8 cellular contexts compared by ENCODE assay signal in the genomic region with DNA sequence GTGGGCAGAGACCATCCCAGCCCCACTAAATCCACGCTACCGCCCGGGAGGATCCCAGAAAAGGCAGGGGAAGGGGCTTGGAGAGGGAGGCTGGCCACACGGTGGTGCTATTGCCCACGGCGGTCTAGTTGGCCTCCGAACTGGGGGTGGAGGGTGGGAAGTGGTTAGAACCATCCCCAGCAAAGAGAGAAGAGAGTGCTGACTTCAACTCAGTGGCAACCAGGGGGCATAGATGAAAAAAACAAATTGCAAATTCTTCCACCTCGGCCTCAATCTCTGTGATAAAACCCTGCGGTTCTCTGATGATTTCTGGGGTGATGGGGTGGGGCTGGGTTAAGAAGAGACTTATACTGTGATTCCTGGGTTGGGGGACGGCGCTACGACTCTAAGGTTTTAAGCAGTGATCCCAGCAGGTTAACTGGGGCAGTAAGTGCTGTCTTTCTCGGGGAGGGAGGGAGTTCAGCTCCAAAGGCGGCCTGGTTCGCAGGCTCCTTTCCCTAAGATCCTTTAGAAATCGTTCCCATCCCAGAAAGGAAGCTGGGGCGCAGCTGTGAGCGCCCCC.
DNase-seq lines count a peak whose midpoint lies in the region; ATAC-seq and TF ChIP-seq lines count a peak whose summit lies in the region.

No MANE protein-coding gene starts in this region.

- no peak overlapping the region for H3K18ac ChIP-seq in trophoblast cell (ENCODE audit: low read length)

- H3K27me3 Mint-ChIP-seq in T-helper 1 cell treated with Interleukin-12 subunit alpha and Interleukin-12 subunit beta and Interleukin-4 antibody, amounts not matched to agents 30 μg/mL and 1 μg/mL, for 36 hours (ENCODE audit: low read depth) = peaks cover 6% of the 10 kb centered on the region

- no peaks in the 10 kb centered on the region for H3K27me3 ChIP-seq in heart right ventricle
- H3K27me3 ChIP-seq in trophoblast cell (ENCODE audit: insufficient read depth, low read length) = peaks cover 6% of the 10 kb centered on the region
- H3K27me3 ChIP-seq in thyroid gland = no peaks in the 10 kb centered on the region

- no peak overlapping the region for H3K23ac ChIP-seq in trophoblast cell (ENCODE audit: low read length)

- intact Hi-C loops in heart right ventricle (cut with DNase I) (loop anchor here (1.0 to 10.0 kb wide), 22 partner anchors 247 to 1028 kb away; a partner anchor contains a TSS), thyroid gland (cut with DNase I) (loop anchor here (10.0 kb wide), 3 partner anchors 251 to 981 kb away; a partner anchor contains a TSS)

- peak overlapping the region; percentile 80 for H3K27ac Mint-ChIP-seq in T-helper 1 cell treated with Interleukin-12 subunit alpha and Interleukin-12 subunit beta and Interleukin-4 antibody, amounts not matched to agents 30 μg/mL and 1 μg/mL, for 36 hours

- peak overlapping the region; percentile 94 to 100 (median 98) for H3K27ac ChIP-seq in heart right ventricle
- no peak overlapping the region for H3K27ac ChIP-seq in trophoblast cell (ENCODE audit: low read depth, low read length)
- peak overlapping the region; percentile 98 to 99 (median 99) for H3K27ac ChIP-seq in thyroid gland

- H3K14ac ChIP-seq in trophoblast cell (ENCODE audit: low read length) = no peak overlapping the region

- H3K36me3 Mint-ChIP-seq in T-helper 1 cell treated with Interleukin-12 subunit alpha and Interleukin-12 subunit beta and Interleukin-4 antibody, amounts not matched to agents 30 μg/mL and 1 μg/mL, for 36 hours (ENCODE audit: low read depth) = no peaks in the 10 kb centered on the region

- H2AK5ac ChIP-seq in trophoblast cell (ENCODE audit: low read length) = no peak overlapping the region

- H2BK5ac ChIP-seq in trophoblast cell (ENCODE audit: low read depth, low read length, poor library complexity) = no peak overlapping the region

- H3K9ac ChIP-seq in trophoblast cell (ENCODE audit: low read length) = no peak overlapping the region

- 0 to 2% methylated on average over 18 of the region's 18 CpGs for WGBS in heart right ventricle, 2 donors
- no CpG with 5 or more reads among the region's 18 CpGs for WGBS in trophoblast cell (ENCODE audit: extremely low coverage, insufficient coverage, insufficient read length)
- 3 to 5% methylated on average over 18 of the region's 18 CpGs for WGBS in thyroid gland, 2 donors

- H3K4me3 Mint-ChIP-seq in T-helper 1 cell treated with Interleukin-12 subunit alpha and Interleukin-12 subunit beta and Interleukin-4 antibody, amounts not matched to agents 30 μg/mL and 1 μg/mL, for 36 hours = peak overlapping the region; percentile 72

- H3K4ac ChIP-seq in trophoblast cell (ENCODE audit: low read depth, low read length) = no peak overlapping the region

- H3K79me1 ChIP-seq in trophoblast cell (ENCODE audit: low read length) = peaks cover 12% of the 10 kb centered on the region

- H4K91ac ChIP-seq in trophoblast cell (ENCODE audit: low read depth, low read length) = no peak overlapping the region

- H3K4me1 ChIP-seq in heart right ventricle (peaks cover 0 to 46% (median 12%) of the 10 kb centered on the region in 9 donors), trophoblast cell (ENCODE audit: control insufficient read depth in 1 of 2, insufficient read depth in 2 of 2, low read length in 2 of 2) (peaks cover 15 to 26% of the 10 kb centered on the region in 2 experiments), thyroid gland (peaks cover 5 to 12% of the 10 kb centered on the region in 2 donors)

- H3K4me2 ChIP-seq in trophoblast cell (ENCODE audit: low read length) = peak overlapping the region; percentile 53

- H3K4me3 ChIP-seq in heart right ventricle (peak overlapping the region; percentile 51 to 96 (median 75)), trophoblast cell (ENCODE audit: low read depth, low read length) (no peak overlapping the region), thyroid gland (replicated peaks in 1 of 3) (peak overlapping the region in 1 of 3 donors; percentile 64)

- H4K8ac ChIP-seq in trophoblast cell (ENCODE audit: low read depth, low read length) = peak overlapping the region; percentile 7

- H3K9me3 Mint-ChIP-seq in T-helper 1 cell treated with Interleukin-12 subunit alpha and Interleukin-12 subunit beta and Interleukin-4 antibody, amounts not matched to agents 30 μg/mL and 1 μg/mL, for 36 hours = no peaks in the 10 kb centered on the region

- peak; percentile 62 to 90 (median 87) for TF ChIP-seq CTCF in heart right ventricle (IDR thresholded peaks at IDR 0.05)
- peak; percentile 68 to 97 (median 87) for TF ChIP-seq CTCF in thyroid gland (IDR thresholded peaks at IDR 0.05)

- peak; percentile 72 for DNase-seq in CD1c-positive myeloid dendritic cell (ENCODE audit: extremely low spot score)
- DNase-seq in NCI-H1105 (lab: John Stamatoyannopoulos, UW) = peak; percentile 45
- DNase-seq in amniotic epithelial cell (ENCODE audit: low read depth) = peak; percentile 95
- peak; percentile 90 to 91 for DNase-seq in heart right ventricle
- DNase-seq in trophoblast cell = peak; percentile 49 to 67
- DNase-seq in thyroid gland = peak; percentile 84 to 89

- H2BK120ac ChIP-seq in trophoblast cell (ENCODE audit: insufficient read depth, low read length, poor library complexity) = peak overlapping the region; percentile 16

- ATAC-seq in GM21576 (IDR thresholded peaks at IDR 0.05; ENCODE audit: unreplicated experiment) (peak; percentile 42), heart right ventricle (peak; percentile 77 to 90 (median 86))

- peak in 1 of 2 donors; percentile 39 for TF ChIP-seq POLR2A in thyroid gland (IDR thresholded peaks at IDR 0.05)

- peaks cover 27% of the 10 kb centered on the region for H3K4me1 Mint-ChIP-seq in T-helper 1 cell treated with Interleukin-12 subunit alpha and Interleukin-12 subunit beta and Interleukin-4 antibody, amounts not matched to agents 30 μg/mL and 1 μg/mL, for 36 hours (ENCODE audit: low read depth)

- peak overlapping the region; percentile 40 for H2BK12ac ChIP-seq in trophoblast cell (ENCODE audit: low read length)

- H3K36me3 ChIP-seq in heart right ventricle (no peaks in the 10 kb centered on the region), trophoblast cell (ENCODE audit: control insufficient read depth in 1 of 2, insufficient read depth in 2 of 2, low read length in 2 of 2) (no peaks in the 10 kb centered on the region), thyroid gland (no peaks in the 10 kb centered on the region)

- no peak overlapping the region for H4K12ac ChIP-seq in trophoblast cell (ENCODE audit: low read depth, low read length)

- H2AFZ ChIP-seq in trophoblast cell (ENCODE audit: insufficient read depth, low read length, poor library complexity) = peak overlapping the region; percentile 7

- no peaks in the 10 kb centered on the region for H3K79me2 ChIP-seq in trophoblast cell (ENCODE audit: control insufficient read depth, insufficient read depth, low read length, poor library complexity)

- H3K9me3 ChIP-seq in heart right ventricle (no peaks in the 10 kb centered on the region), trophoblast cell (ENCODE audit: insufficient read depth, low read depth, low read length) (peaks cover 2% of the 10 kb centered on the region), thyroid gland (no peaks in the 10 kb centered on the region)

Comparison
In these comparisons a context has a peak if more than half of its experiments do, and no peak if none do; other contexts are left out.
1. DNase-seq: peak in every context shown above with its lines; median percentile 95 in amniotic epithelial cell; 90 in heart right ventricle; 86 in thyroid gland; 72 in CD1c-positive myeloid dendritic cell; 58 in trophoblast cell; 45 in NCI-H1105.